24 cellular contexts compared by ENCODE assay signal in genomic region chr5:38447786-38448185, GRCh38.
DNase-seq lines count a peak whose midpoint lies in the region; ATAC-seq and TF ChIP-seq lines count a peak whose summit lies in the region.
"Had no signal": no experiment of that assay in that cellular context is flagged by ENCODE, and none has a peak within 500 bp of the region (broad histone marks: within the 10 kb centered on the region; RNA-seq: fewer than 3 reads in every experiment).

No MANE protein-coding gene starts in this region.

- DNase-seq in AG09319 (ENCODE audit: extremely low read depth, low read depth) (peak; percentile 59), SK-N-MC (ENCODE audit: low read depth, low spot score) (no peak), left cardiac atrium (no peak), WERI-Rb-1 (no peak), BE2C (no peak), NCI-H2107 treated with DMSO at 0.1 percent for 48 hours (lab: John Stamatoyannopoulos, UW; ENCODE audit: unreplicated experiment) (no peak)
- DNase-seq: activated CD4-positive, alpha-beta T cell treated with anti-CD3 and anti-CD28 coated beads, Interleukin-2, amount 10 ng/mL, durations not matched to agents 7 days and 5 days; activated naive CD8-positive, alpha-beta T cell treated with anti-CD3 and anti-CD28 coated beads, Interleukin-2, amount 50 U/mL, for 24 hours; brain microvascular endothelial cell; CD4-positive, alpha-beta memory T cell; DMS53; esophagus squamous epithelium; Karpas-422; NCI-H187; NCI-H69; RPMI8226; stimulated activated CD4-positive, alpha-beta T cell treated with anti-CD3 and anti-CD28 coated beads, Interleukin-4, amount 100 ng/mL, for 24 hours; stimulated activated naive CD4-positive, alpha-beta T cell treated with Interleukin-2 at 50 U/mL for 16 hours; upper lobe of left lung had no signal

- H3K9me3 ChIP-seq in SK-N-MC (ENCODE audit: low read depth, low read length) (no peaks in the 10 kb centered on the region), skeletal muscle tissue (ENCODE audit: control insufficient read depth in 3 of 3, low read length in 3 of 3) (no peaks in the 10 kb centered on the region), WERI-Rb-1 (ENCODE audit: severe bottlenecking) (no peaks in the 10 kb centered on the region), BE2C (no peaks in the 10 kb centered on the region)
- H3K9me3 ChIP-seq: esophagus squamous epithelium, prostate gland, upper lobe of left lung had no signal

- H3K27me3 ChIP-seq in skeletal muscle tissue (ENCODE audit: control insufficient read depth in 3 of 3, insufficient read depth in 3 of 3, low read length in 3 of 3), result no peaks in the 10 kb centered on the region
- no peaks in the 10 kb centered on the region for H3K27me3 ChIP-seq in WERI-Rb-1 (ENCODE audit: insufficient read depth, low read depth, severe bottlenecking)
- H3K27me3 ChIP-seq in BE2C, result no peaks in the 10 kb centered on the region
- H3K27me3 ChIP-seq: brain microvascular endothelial cell, upper lobe of left lung had no signal

- H3K4me3 ChIP-seq in SK-N-MC (peak overlapping the region; percentile 99), skeletal muscle tissue (ENCODE audit: low read length in 3 of 3) (no peak overlapping the region), WERI-Rb-1 (ENCODE audit: low read depth, low read length) (no peak overlapping the region), BE2C (ENCODE audit: low read depth, low read length) (no peak overlapping the region)
- H3K4me3 ChIP-seq: esophagus squamous epithelium, prostate gland, upper lobe of left lung had no signal

- ATAC-seq in left cardiac atrium, result peak; percentile 36 to 82
- ATAC-seq in GM18502 (IDR thresholded peaks at IDR 0.05; ENCODE audit: poor library complexity, unreplicated experiment), result no peak
- ATAC-seq: activated naive CD8-positive, alpha-beta T cell treated with anti-CD3 and anti-CD28 coated beads, Interleukin-2, amount 50 U/mL, for 24 hours; SK-N-SH treated with all-trans-retinoic acid at 6 μM for 48 hours had no signal

- H3K27ac ChIP-seq in SK-N-MC, result no peak overlapping the region
- H3K27ac ChIP-seq in skeletal muscle tissue (ENCODE audit: low read depth, low read length), result peak overlapping the region; percentile 86
- H3K27ac ChIP-seq in WERI-Rb-1, result no peak overlapping the region
- H3K27ac ChIP-seq: brain microvascular endothelial cell, prostate gland, VCaP had no signal

- H3K36me3 ChIP-seq in SK-N-MC (ENCODE audit: insufficient read depth, low read length) (peaks cover 58% of the 10 kb centered on the region), skeletal muscle tissue (ENCODE audit: control insufficient read depth in 3 of 3, insufficient read depth in 3 of 3, low read length in 3 of 3) (peaks cover 16 to 23% (median 18%) of the 10 kb centered on the region in 3 donors), WERI-Rb-1 (peaks cover 29% of the 10 kb centered on the region), BE2C (no peaks in the 10 kb centered on the region)
- H3K36me3 ChIP-seq: brain microvascular endothelial cell, esophagus squamous epithelium, prostate gland, upper lobe of left lung had no signal

- peaks cover 25 to 44% (median 35%) of the 10 kb centered on the region in 3 donors for H3K4me1 ChIP-seq in skeletal muscle tissue (ENCODE audit: control insufficient read depth in 3 of 3, insufficient read depth in 3 of 3, low read length in 3 of 3)
- no peaks in the 10 kb centered on the region for H3K4me1 ChIP-seq in BE2C
- H3K4me1 ChIP-seq: prostate gland had no signal

- H3K9ac ChIP-seq in SK-N-MC (ENCODE audit: insufficient read length), result no peak overlapping the region
- H3K9ac ChIP-seq in skeletal muscle tissue (ENCODE audit: low read depth in 1 of 3, low read length in 3 of 3), result no peak overlapping the region

- intact Hi-C loops in left cardiac atrium (cut with DNase I), result no loop called here

- TF ChIP-seq CTCF in AG09319 (IDR thresholded peaks at IDR 0.05; ENCODE audit: low read depth, low read length), result no peak
- no peak for TF ChIP-seq CTCF in WERI-Rb-1 (IDR thresholded peaks at IDR 0.05; ENCODE audit: low read depth, low read length)
- no peak for TF ChIP-seq CTCF in BE2C (IDR thresholded peaks at IDR 0.05; ENCODE audit: low read depth, low read length)
